17 cellular contexts compared by ENCODE assay signal in the genomic region with DNA sequence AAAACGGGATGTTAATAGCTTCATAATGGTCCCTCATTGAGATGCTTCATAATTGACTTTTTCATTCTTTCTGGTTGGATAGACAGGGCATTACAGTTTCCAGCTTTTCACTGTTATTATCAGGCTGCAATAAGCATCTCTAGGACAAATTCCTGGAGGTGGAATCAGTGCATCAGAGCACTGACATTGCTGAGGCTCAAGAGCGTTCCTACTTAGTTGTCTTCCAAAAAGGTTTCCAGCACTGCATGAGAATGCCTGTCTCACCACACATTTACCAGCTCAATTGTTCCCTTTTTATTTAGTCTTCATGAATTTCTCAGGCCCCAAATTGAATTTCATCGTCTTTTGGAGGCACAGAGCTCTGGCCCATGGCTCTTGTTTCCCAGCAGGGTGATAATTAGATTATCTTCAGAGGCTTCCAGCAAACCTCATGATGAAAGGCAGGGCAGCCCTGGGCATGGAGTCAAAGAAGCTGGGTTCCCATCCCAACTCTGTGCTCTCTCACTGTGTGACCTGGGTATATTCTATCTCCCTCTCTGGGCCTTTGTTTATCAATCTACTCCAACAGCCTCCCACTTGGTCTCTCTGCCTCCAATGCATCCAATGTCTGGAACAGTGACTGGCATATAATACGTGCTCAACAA.
DNase-seq lines count a peak whose midpoint lies in the region; ATAC-seq and TF ChIP-seq lines count a peak whose summit lies in the region.
"Had no signal": no experiment of that assay in that cellular context is flagged by ENCODE, and none has a peak within 500 bp of the region (broad histone marks: within the 10 kb centered on the region; RNA-seq: fewer than 3 reads in every experiment).

No MANE protein-coding gene starts in this region.

- H4K20me1 ChIP-seq in BLaER1 (no peaks in the 10 kb centered on the region), osteoblast (ENCODE audit: insufficient read depth, low read length) (no peaks in the 10 kb centered on the region)

- no peaks in the 10 kb centered on the region for H3K9me3 Mint-ChIP-seq in WTC11
- H3K9me3 Mint-ChIP-seq: activated B cell treated with CpG ODN at 0.5 μM for 24 hours; activated naive CD8-positive, alpha-beta T cell treated with anti-CD3 and anti-CD28 coated beads, Interleukin-2, amount 50 U/mL, for 24 hours; CD4-positive, alpha-beta T cell; neural crest cell had no signal

- H3K79me2 ChIP-seq in osteoblast (ENCODE audit: insufficient read depth, low read length) = no peaks in the 10 kb centered on the region

- no peaks in the 10 kb centered on the region for H3K27me3 Mint-ChIP-seq in WTC11 (ENCODE audit: low read depth)

- ATAC-seq in GM21390 (IDR thresholded peaks at IDR 0.05; ENCODE audit: unreplicated experiment) (no peak), WTC11 (no peak)
- ATAC-seq: gastroesophageal sphincter had no signal

- peak overlapping the region; percentile 76 for H2AFZ ChIP-seq in osteoblast (ENCODE audit: low read length)

- peaks cover 13% of the 10 kb centered on the region for H3K4me1 Mint-ChIP-seq in WTC11

- peaks cover 68% of the 10 kb centered on the region for H3K4me1 ChIP-seq in BLaER1
- peaks cover 21% of the 10 kb centered on the region for H3K4me1 ChIP-seq in osteoblast (ENCODE audit: insufficient read depth, low read length)
- H3K4me1 ChIP-seq: suprapubic skin had no signal

- POLR2A ChIA-PET in WTC11 (lab: Charles Lee) = interaction anchor here (0.7 to 1.0 kb wide), 3 partner anchors 38 to 136 kb away, joined by 3 to 4 read pairs (median 4); no protein-coding TSS in a partner anchor

- H3K4me2 ChIP-seq in BLaER1 (peak overlapping the region; percentile 84), osteoblast (ENCODE audit: insufficient read depth, low read length) (peak overlapping the region; percentile 73)

- H3K4me3 ChIP-seq in BLaER1 (no peak overlapping the region), osteoblast (ENCODE audit: insufficient read depth, low read length) (peak overlapping the region; percentile 22)
- H3K4me3 ChIP-seq: gastroesophageal sphincter, suprapubic skin had no signal

- no peaks in the 10 kb centered on the region for H3K9me3 ChIP-seq in BLaER1
- H3K9me3 ChIP-seq in osteoblast (ENCODE audit: low read depth, low read length) = no peaks in the 10 kb centered on the region
- H3K9me3 ChIP-seq: suprapubic skin had no signal

- H3K9ac ChIP-seq in BLaER1 = no peak overlapping the region

- no peak overlapping the region for H3K27ac Mint-ChIP-seq in WTC11
- H3K27ac Mint-ChIP-seq: activated B cell treated with CpG ODN at 0.5 μM for 24 hours; activated naive CD8-positive, alpha-beta T cell treated with anti-CD3 and anti-CD28 coated beads, Interleukin-2, amount 50 U/mL, for 24 hours; CD4-positive, alpha-beta T cell had no signal

- H3K36me3 ChIP-seq in BLaER1 (no peaks in the 10 kb centered on the region), osteoblast (ENCODE audit: insufficient read depth, low read length) (no peaks in the 10 kb centered on the region)
- H3K36me3 ChIP-seq: gastroesophageal sphincter, suprapubic skin had no signal

- CTCF ChIA-PET in WTC11 (lab: Charles Lee) = interaction anchor here (0.6 to 6.3 kb wide), 5 partner anchors 11 to 666 kb away, joined by 3 to 35 read pairs (median 7); no protein-coding TSS in a partner anchor

- no peak overlapping the region for H3K4me3 Mint-ChIP-seq in WTC11
- H3K4me3 Mint-ChIP-seq: activated B cell treated with CpG ODN at 0.5 μM for 24 hours; activated naive CD8-positive, alpha-beta T cell treated with anti-CD3 and anti-CD28 coated beads, Interleukin-2, amount 50 U/mL, for 24 hours; CD4-positive, alpha-beta T cell; neural crest cell had no signal

- no peak for TF ChIP-seq CTCF in osteoblast (IDR thresholded peaks at IDR 0.05; ENCODE audit: extremely low read depth, low read depth, low read length)
- TF ChIP-seq CTCF in WTC11 (IDR thresholded peaks at IDR 0.05) = no peak

- H3K36me3 Mint-ChIP-seq in WTC11 = no peaks in the 10 kb centered on the region

- H3K27me3 ChIP-seq in BLaER1 (no peaks in the 10 kb centered on the region), osteoblast (ENCODE audit: insufficient read depth, low read length) (no peaks in the 10 kb centered on the region)

- H3K27ac ChIP-seq in BLaER1 (no peak overlapping the region), caudate nucleus (ENCODE audit: low read depth, low read length) (peak overlapping the region; percentile 71), osteoblast (ENCODE audit: low read depth, low read length) (peak overlapping the region; percentile 67)
- H3K27ac ChIP-seq: gastroesophageal sphincter, suprapubic skin had no signal

- DNase-seq in M059J (ENCODE audit: low read depth) (peak; percentile 72), caudate nucleus (lab: John Stamatoyannopoulos, UW) (no peak), osteoblast (ENCODE audit: insufficient read length, low spot score, missing footprints) (peak; percentile 36), WTC11 (ENCODE audit: low spot score) (no peak), NCI-H187 (lab: John Stamatoyannopoulos, UW) (no peak)
- DNase-seq: activated B cell treated with CpG ODN at 0.5 μM for 24 hours; activated naive CD8-positive, alpha-beta T cell treated with anti-CD3 and anti-CD28 coated beads, Interleukin-2, amount 50 U/mL, for 24 hours; CD4-positive, alpha-beta T cell; HCEC 1CT; MM.1S; NCI-H187 treated with DMSO at 0.1 percent for 48 hours; NCI-H524 had no signal

TF ChIP-seq in WTC11, 78 proteins besides CTCF, POLR2A, EP300 and RAD21 (continues in another document):
- TF ChIP-seq ZNF121 (CRISPR knock-in tag; IDR thresholded peaks at IDR 0.05) (no peak), ATF1 (CRISPR knock-in tag; IDR thresholded peaks at IDR 0.05) (no peak), ZNF317 (CRISPR knock-in tag; IDR thresholded peaks at IDR 0.05; ENCODE audit: borderline replicate concordance, low read depth) (no peak), SMAD4 (CRISPR knock-in tag; IDR thresholded peaks at IDR 0.05) (no peak), ZNF416 (CRISPR knock-in tag; IDR thresholded peaks at IDR 0.05) (no peak), NR1H2 (CRISPR knock-in tag; IDR thresholded peaks at IDR 0.05) (no peak), FOXP1 (CRISPR knock-in tag; IDR thresholded peaks at IDR 0.05; ENCODE audit: borderline replicate concordance) (no peak), RELA (CRISPR knock-in tag; IDR thresholded peaks at IDR 0.05; ENCODE audit: borderline replicate concordance) (no peak), ZNF219 (CRISPR knock-in tag; IDR thresholded peaks at IDR 0.05; ENCODE audit: borderline replicate concordance) (no peak), EMX1 (CRISPR knock-in tag; IDR thresholded peaks at IDR 0.05) (no peak)
- TF ChIP-seq, protein P1, sequence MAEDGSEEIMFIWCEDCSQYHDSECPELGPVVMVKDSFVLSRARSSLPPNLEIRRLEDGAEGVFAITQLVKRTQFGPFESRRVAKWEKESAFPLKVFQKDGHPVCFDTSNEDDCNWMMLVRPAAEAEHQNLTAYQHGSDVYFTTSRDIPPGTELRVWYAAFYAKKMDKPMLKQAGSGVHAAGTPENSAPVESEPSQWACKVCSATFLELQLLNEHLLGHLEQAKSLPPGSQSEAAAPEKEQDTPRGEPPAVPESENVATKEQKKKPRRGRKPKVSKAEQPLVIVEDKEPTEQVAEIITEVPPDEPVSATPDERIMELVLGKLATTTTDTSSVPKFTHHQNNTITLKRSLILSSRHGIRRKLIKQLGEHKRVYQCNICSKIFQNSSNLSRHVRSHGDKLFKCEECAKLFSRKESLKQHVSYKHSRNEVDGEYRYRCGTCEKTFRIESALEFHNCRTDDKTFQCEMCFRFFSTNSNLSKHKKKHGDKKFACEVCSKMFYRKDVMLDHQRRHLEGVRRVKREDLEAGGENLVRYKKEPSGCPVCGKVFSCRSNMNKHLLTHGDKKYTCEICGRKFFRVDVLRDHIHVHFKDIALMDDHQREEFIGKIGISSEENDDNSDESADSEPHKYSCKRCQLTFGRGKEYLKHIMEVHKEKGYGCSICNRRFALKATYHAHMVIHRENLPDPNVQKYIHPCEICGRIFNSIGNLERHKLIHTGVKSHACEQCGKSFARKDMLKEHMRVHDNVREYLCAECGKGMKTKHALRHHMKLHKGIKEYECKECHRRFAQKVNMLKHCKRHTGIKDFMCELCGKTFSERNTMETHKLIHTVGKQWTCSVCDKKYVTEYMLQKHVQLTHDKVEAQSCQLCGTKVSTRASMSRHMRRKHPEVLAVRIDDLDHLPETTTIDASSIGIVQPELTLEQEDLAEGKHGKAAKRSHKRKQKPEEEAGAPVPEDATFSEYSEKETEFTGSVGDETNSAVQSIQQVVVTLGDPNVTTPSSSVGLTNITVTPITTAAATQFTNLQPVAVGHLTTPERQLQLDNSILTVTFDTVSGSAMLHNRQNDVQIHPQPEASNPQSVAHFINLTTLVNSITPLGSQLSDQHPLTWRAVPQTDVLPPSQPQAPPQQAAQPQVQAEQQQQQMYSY (CRISPR knock-in tag; IDR thresholded peaks at IDR 0.05) = no peak
- TF ChIP-seq, protein P2, sequence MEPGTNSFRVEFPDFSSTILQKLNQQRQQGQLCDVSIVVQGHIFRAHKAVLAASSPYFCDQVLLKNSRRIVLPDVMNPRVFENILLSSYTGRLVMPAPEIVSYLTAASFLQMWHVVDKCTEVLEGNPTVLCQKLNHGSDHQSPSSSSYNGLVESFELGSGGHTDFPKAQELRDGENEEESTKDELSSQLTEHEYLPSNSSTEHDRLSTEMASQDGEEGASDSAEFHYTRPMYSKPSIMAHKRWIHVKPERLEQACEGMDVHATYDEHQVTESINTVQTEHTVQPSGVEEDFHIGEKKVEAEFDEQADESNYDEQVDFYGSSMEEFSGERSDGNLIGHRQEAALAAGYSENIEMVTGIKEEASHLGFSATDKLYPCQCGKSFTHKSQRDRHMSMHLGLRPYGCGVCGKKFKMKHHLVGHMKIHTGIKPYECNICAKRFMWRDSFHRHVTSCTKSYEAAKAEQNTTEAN (CRISPR knock-in tag; IDR thresholded peaks at IDR 0.05) = no peak
- TF ChIP-seq, protein P3, sequence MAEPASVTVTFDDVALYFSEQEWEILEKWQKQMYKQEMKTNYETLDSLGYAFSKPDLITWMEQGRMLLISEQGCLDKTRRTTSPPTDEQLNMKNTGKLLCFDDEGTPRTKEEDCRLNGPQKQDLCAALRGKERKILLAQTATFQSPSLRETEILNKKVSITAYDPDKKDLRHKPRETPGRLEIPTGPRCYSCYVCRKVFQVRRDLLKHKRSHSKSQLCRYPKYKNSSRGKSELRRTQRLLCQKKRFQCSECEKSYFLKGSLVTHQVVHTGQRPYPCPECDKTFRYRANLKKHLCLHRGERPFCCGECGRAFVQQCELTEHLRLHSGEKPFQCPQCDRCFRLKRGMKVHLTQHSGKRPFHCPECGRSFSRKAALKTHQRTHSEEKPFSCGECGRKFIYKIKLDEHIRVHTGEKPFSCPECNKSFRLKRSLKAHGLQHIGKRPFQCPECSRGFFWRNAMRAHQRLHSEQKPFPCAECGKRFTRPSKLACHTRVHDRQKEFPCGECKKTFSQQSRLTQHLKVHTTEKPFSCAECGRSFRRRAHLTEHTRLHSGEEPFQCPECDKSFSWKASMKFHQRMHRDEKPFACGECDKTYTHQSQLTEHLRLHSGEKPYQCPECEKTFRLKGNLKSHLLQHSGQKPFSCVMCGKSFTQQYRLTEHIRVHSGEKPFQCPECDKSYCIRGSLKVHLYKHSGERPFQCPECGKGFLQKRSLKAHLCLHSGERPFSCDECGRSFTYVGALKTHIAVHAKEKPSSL (CRISPR knock-in tag; conservative IDR thresholded peaks at IDR 0.05) = no peak

Comparison
In these comparisons a context has a peak if more than half of its experiments do, and no peak if none do; other contexts are left out.
1. DNase-seq: peak in M059J (single experiment) and osteoblast (single experiment); none in caudate nucleus (0 of 61), WTC11 (single experiment) and NCI-H187 (0 of 2).